In the genomic region with DNA sequence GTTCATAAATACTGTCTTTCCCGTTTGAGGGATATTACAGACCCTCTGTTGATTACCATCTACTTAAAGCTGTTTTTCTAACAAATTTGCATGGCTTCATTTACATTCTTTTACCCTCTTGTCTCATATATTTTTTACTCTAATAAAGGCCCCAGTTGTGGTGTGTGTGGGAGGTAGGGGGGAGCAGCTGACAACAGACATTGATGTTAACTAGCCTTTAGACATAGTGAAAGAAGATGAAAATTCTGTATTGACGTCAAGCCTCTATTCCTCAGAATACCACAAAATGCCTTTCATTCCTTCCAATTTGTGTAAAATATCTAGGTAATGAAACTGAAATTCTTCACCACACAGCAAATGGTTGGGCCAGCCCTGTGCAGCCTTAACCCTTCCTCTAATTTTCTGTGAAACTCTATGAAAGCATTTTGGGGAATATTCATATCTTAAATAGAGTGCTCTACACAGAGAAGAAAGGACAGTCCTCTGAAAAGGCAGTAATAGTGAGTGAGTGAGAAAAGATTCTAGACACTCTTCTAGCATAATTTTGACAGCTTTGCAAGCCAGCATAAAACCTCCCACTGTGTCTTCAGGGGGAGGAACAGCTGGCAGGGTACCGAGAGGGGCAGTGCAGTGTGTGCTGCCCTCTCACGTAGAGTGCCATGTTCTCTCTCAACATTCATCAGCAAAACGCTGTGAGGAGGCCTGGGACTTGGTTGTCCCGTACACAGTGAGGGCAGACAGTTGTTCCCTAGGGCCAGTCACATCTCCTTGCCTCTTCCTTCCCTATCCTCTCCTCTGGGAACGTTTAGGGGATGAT, we compare ENCODE assay signal across 8 cellular contexts. TPM values are rescaled to one million over a fixed set of nuclear protein-coding genes. Genes with fewer than 3 reads are reported as not detected.
A peak's percentile ranks its signal among the peaks of the same experiment; 100 is the strongest.
DNase-seq lines count a peak whose midpoint lies in the region.

No MANE protein-coding gene starts in this region.

- no peaks in the 10 kb centered on the region for H3K27me3 Mint-ChIP-seq in stimulated activated naive CD8-positive, alpha-beta T cell treated with anti-CD3 and anti-CD28 coated beads, Interleukin-15, Interleukin-2, amounts not matched to agents 100 ng/mL and 50 ng/mL, for 24 hours

- H3K27ac Mint-ChIP-seq in stimulated activated naive CD8-positive, alpha-beta T cell treated with anti-CD3 and anti-CD28 coated beads, Interleukin-15, Interleukin-2, amounts not matched to agents 100 ng/mL and 50 ng/mL, for 24 hours, result peak overlapping the region; percentile 90

- H3K4me3 Mint-ChIP-seq in stimulated activated naive CD8-positive, alpha-beta T cell treated with anti-CD3 and anti-CD28 coated beads, Interleukin-15, Interleukin-2, amounts not matched to agents 100 ng/mL and 50 ng/mL, for 24 hours, result peak overlapping the region; percentile 46

- H3K36me3 Mint-ChIP-seq in stimulated activated naive CD8-positive, alpha-beta T cell treated with anti-CD3 and anti-CD28 coated beads, Interleukin-15, Interleukin-2, amounts not matched to agents 100 ng/mL and 50 ng/mL, for 24 hours (ENCODE audit: low read depth), result peaks cover 18% of the 10 kb centered on the region

- no peaks in the 10 kb centered on the region for H3K9me3 Mint-ChIP-seq in stimulated activated naive CD8-positive, alpha-beta T cell treated with anti-CD3 and anti-CD28 coated beads, Interleukin-15, Interleukin-2, amounts not matched to agents 100 ng/mL and 50 ng/mL, for 24 hours

- peaks cover 56% of the 10 kb centered on the region for H3K4me1 Mint-ChIP-seq in stimulated activated naive CD8-positive, alpha-beta T cell treated with anti-CD3 and anti-CD28 coated beads, Interleukin-15, Interleukin-2, amounts not matched to agents 100 ng/mL and 50 ng/mL, for 24 hours (ENCODE audit: low read depth)

- DNase-seq in stimulated activated CD4-positive, alpha-beta T cell treated with anti-CD3 and anti-CD28 coated beads, Interleukin-12 subunit alpha, Interleukin-12 subunit beta, amount 100 ng/mL, for 48 hours (ENCODE audit: low read depth in 2 of 3, low spot score in 1 of 3), result peak in 2 of 3 donors; percentile 34 to 42
- DNase-seq in stimulated activated CD4-positive, alpha-beta T cell treated with anti-CD3 and anti-CD28 coated beads, Interleukin-2, amount 100 ng/mL, for 48 hours, result no peak
- DNase-seq in RPMI7951 (ENCODE audit: low read depth), result peak; percentile 66
- DNase-seq in fibroblast of gingiva (ENCODE audit: low read depth), result peak; percentile 87
- DNase-seq in NCI-H2171 (lab: John Stamatoyannopoulos, UW), result no peak
- no peak for DNase-seq in NOMO-1 treated with dmso at 0.1 percent for 144 hours (lab: John Stamatoyannopoulos, UW; ENCODE audit: unreplicated experiment)
- DNase-seq in DMS153 treated with DMSO at 0.1 percent for 48 hours (lab: John Stamatoyannopoulos, UW; ENCODE audit: unreplicated experiment), result no peak

RNA-seq across cellular contexts. Expression of gene CERS5, which starts 20.1 kb away (rescaled TPM):
- 10.2 and 10.9 TPM in 2 replicates for total RNA-seq in RPMI7951 (2014; rRNA removed; shearing (Covaris generic))

Comparison
In these comparisons a context has a peak if more than half of its experiments do, and no peak if none do; other contexts are left out.
1. DNase-seq: peak in stimulated activated CD4-positive, alpha-beta T cell treated with anti-CD3 and anti-CD28 coated beads, Interleukin-12 subunit alpha, Interleukin-12 subunit beta, amount 100 ng/mL, for 48 hours (2 of 3), RPMI7951 (single experiment) and fibroblast of gingiva (single experiment); none in stimulated activated CD4-positive, alpha-beta T cell treated with anti-CD3 and anti-CD28 coated beads, Interleukin-2, amount 100 ng/mL, for 48 hours (0 of 2), NCI-H2171 (single experiment), NOMO-1 treated with dmso at 0.1 percent for 144 hours (single experiment) and DMS153 treated with DMSO at 0.1 percent for 48 hours (single experiment).